ENCODE assay signal across 1 cellular context in the genomic region with DNA sequence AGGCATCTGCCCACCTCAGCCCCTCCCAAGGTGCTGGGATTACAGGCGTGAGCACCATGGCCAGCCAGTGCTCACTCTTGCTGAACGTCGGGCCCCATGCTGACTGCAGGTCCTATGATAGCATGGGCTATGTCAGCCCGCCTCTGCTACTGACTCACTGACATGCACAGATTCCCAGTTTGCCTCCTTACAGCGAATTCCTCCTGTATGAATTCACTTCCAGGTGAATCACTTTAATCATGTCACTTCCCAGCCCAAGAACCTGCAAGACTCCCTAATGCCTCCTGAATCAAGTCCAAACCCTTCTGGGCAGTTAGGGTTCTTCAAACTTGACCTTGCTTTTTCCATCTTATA.
TF ChIP-seq lines count a peak whose summit lies in the region.

No MANE protein-coding gene starts in this region.

TF ChIP-seq in IMR-90, 13 proteins besides CTCF, POLR2A, EP300 and RAD21:
- TF ChIP-seq MXI1 (IDR thresholded peaks at IDR 0.05; ENCODE audit: borderline replicate concordance, low read depth, low read length) (no peak), MAZ (IDR thresholded peaks at IDR 0.05; ENCODE audit: borderline replicate concordance, low read depth, low read length) (no peak), NFE2L2 (IDR thresholded peaks at IDR 0.05; ENCODE audit: low read depth, low read length) (no peak), SMC3 (IDR thresholded peaks at IDR 0.05; ENCODE audit: low read depth, low read length) (no peak), CHD1 (IDR thresholded peaks at IDR 0.05; ENCODE audit: low read depth, low read length) (no peak), MAFK (IDR thresholded peaks at IDR 0.05; ENCODE audit: low read depth, low read length) (no peak), RCOR1 (IDR thresholded peaks at IDR 0.05; ENCODE audit: insufficient replicate concordance, low read length) (no peak), FOS (IDR thresholded peaks at IDR 0.05; ENCODE audit: low read depth, low read length) (no peak), BHLHE40 (IDR thresholded peaks at IDR 0.05; ENCODE audit: low read depth, low read length) (no peak)
- TF ChIP-seq, protein P1, sequence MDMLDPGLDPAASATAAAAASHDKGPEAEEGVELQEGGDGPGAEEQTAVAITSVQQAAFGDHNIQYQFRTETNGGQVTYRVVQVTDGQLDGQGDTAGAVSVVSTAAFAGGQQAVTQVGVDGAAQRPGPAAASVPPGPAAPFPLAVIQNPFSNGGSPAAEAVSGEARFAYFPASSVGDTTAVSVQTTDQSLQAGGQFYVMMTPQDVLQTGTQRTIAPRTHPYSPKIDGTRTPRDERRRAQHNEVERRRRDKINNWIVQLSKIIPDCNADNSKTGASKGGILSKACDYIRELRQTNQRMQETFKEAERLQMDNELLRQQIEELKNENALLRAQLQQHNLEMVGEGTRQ (IDR thresholded peaks at IDR 0.05; ENCODE audit: low read depth, low read length): no peak
